Comparison of ENCODE assay signal across 1 cellular context in the genomic region with DNA sequence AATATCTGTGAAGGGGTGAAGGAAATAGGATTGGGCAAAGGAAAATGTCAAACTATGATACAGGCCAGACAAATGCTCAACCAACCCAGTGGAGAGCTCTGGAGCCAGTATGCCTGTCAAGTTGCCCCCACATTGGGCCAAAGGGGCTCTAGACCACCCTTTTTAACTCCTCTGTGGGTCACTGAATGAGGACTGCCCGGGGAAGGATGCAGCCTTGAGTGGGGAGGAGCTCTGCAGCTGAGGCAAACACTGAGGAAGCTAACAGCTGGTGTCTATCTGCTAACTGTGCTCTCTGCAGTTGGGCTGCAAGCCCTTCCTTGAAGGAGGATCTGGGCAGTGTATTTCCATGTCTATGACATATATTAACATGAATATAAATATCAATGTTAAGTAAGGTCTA.
TF ChIP-seq lines count a peak whose summit lies in the region.

No MANE protein-coding gene starts in this region.

TF ChIP-seq in H1, 55 proteins besides CTCF, POLR2A, EP300 and RAD21:
- no peak for TF ChIP-seq MAFK (IDR thresholded peaks at IDR 0.05; ENCODE audit: low read depth, low read length)
- TF ChIP-seq POLR2AphosphoS5 (IDR thresholded peaks at IDR 0.05; ENCODE audit: low read depth, low read length) = peak; percentile 63
- TF ChIP-seq JUND (IDR thresholded peaks at IDR 0.05; ENCODE audit: low read length) = no peak
TF ChIP-seq in H1: peak in this region for 1.
